In genomic region chr2:85184990-85185389, GRCh38 we compare ENCODE assay signal across 15 cellular contexts. TPM values are rescaled to one million over a fixed set of nuclear protein-coding genes. Genes with fewer than 3 reads are reported as not detected.
A peak's percentile ranks its signal among the peaks of the same experiment; 100 is the strongest.
DNase-seq lines count a peak whose midpoint lies in the region; ATAC-seq and TF ChIP-seq lines count a peak whose summit lies in the region.
"Had no signal": no experiment of that assay in that cellular context is flagged by ENCODE, and none has a peak within 500 bp of the region (broad histone marks: within the 10 kb centered on the region; RNA-seq: fewer than 3 reads in every experiment).

No MANE protein-coding gene starts in this region.

- TF ChIP-seq CTCF in WTC11 (IDR thresholded peaks at IDR 0.05) (no peak), nephron progenitor cell (IDR thresholded peaks at IDR 0.05) (no peak)

- peaks cover 25% of the 10 kb centered on the region for H3K4me1 ChIP-seq in iPS-20b (ENCODE audit: insufficient read depth, low read length)
- H3K4me1 ChIP-seq: BE2C had no signal

- H3K27me3 Mint-ChIP-seq in WTC11 (ENCODE audit: low read depth): no peaks in the 10 kb centered on the region
- peaks cover 2% of the 10 kb centered on the region for H3K27me3 Mint-ChIP-seq in nephron progenitor cell (ENCODE audit: low read depth, poor library complexity)
- H3K27me3 Mint-ChIP-seq in stimulated activated naive CD8-positive, alpha-beta T cell treated with anti-CD3 and anti-CD28 coated beads, Interleukin-15, amount 100 ng/mL, for 72 hours: peaks cover 1% of the 10 kb centered on the region
- H3K27me3 Mint-ChIP-seq: IgD-negative memory B cell had no signal

- no peaks in the 10 kb centered on the region for H3K27me3 ChIP-seq in iPS-20b (ENCODE audit: insufficient read depth, low read length)
- H3K27me3 ChIP-seq: BE2C had no signal

- DNase-seq in WTC11 (ENCODE audit: low spot score) (no peak), nephron progenitor cell (no peak), HCEC 1CT (no peak)
- no peak for DNase-seq in stimulated activated naive CD8-positive, alpha-beta T cell treated with anti-CD3 and anti-CD28 coated beads, Interleukin-15, amount 100 ng/mL, for 72 hours
- DNase-seq: BE2C; CD4-positive, alpha-beta memory T cell; DMS79; GOT3 had no signal

- ATAC-seq in WTC11 (no peak), GM21526 (IDR thresholded peaks at IDR 0.05; ENCODE audit: low FRiP score, unreplicated experiment) (no peak)
- ATAC-seq in stimulated activated naive CD8-positive, alpha-beta T cell treated with anti-CD3 and anti-CD28 coated beads, Interleukin-15, amount 100 ng/mL, for 72 hours: no peak
- ATAC-seq: A549, HCT116 had no signal

- H3K36me3 ChIP-seq in iPS-20b (ENCODE audit: insufficient read depth, low read depth, low read length): peaks cover 23% of the 10 kb centered on the region; the same call in 1 of the 2 replicates
- H3K36me3 ChIP-seq: BE2C had no signal

- H3K27ac Mint-ChIP-seq in WTC11 (peak overlapping the region; percentile 87), nephron progenitor cell (peak overlapping the region; percentile 73)
- H3K27ac Mint-ChIP-seq in stimulated activated naive CD8-positive, alpha-beta T cell treated with anti-CD3 and anti-CD28 coated beads, Interleukin-15, amount 100 ng/mL, for 72 hours: no peak overlapping the region
- H3K27ac Mint-ChIP-seq: CD4-positive, alpha-beta memory T cell; IgD-negative memory B cell had no signal

- H3K9me3 ChIP-seq in iPS-20b (ENCODE audit: insufficient read depth, low read depth, low read length): no peaks in the 10 kb centered on the region
- H3K9me3 ChIP-seq: A549, BE2C had no signal

- CTCF ChIA-PET in WTC11 (lab: Charles Lee): interaction anchor here (0.8 to 4.5 kb wide), 29 partner anchors 8 to 118 kb away, joined by 3 to 28 read pairs (median 8); partner anchors contain the start of gene TCF7L1

- H3K27ac ChIP-seq in iPS-20b (ENCODE audit: low read length): peak overlapping the region; percentile 28
- H3K27ac ChIP-seq: A549, C4-2B, HL-60 had no signal

- H3K9me3 Mint-ChIP-seq in WTC11 (0 out of 2 replicates have a peak, but pooled peaks cover 3% of the 10 kb centered on the region), nephron progenitor cell (no peaks in the 10 kb centered on the region)
- H3K9me3 Mint-ChIP-seq in stimulated activated naive CD8-positive, alpha-beta T cell treated with anti-CD3 and anti-CD28 coated beads, Interleukin-15, amount 100 ng/mL, for 72 hours: no peaks in the 10 kb centered on the region
- H3K9me3 Mint-ChIP-seq: CD4-positive, alpha-beta memory T cell had no signal

- H3K4me3 ChIP-seq in iPS-20b (ENCODE audit: low read length): no peak overlapping the region
- H3K4me3 ChIP-seq: A549 had no signal

- H3K4me1 Mint-ChIP-seq in WTC11: peaks cover 87% of the 10 kb centered on the region
- H3K4me1 Mint-ChIP-seq in nephron progenitor cell: peaks cover 67% of the 10 kb centered on the region
- H3K4me1 Mint-ChIP-seq in stimulated activated naive CD8-positive, alpha-beta T cell treated with anti-CD3 and anti-CD28 coated beads, Interleukin-15, amount 100 ng/mL, for 72 hours: no peaks in the 10 kb centered on the region
- H3K4me1 Mint-ChIP-seq: CD4-positive, alpha-beta memory T cell; IgD-negative memory B cell had no signal

- H3K4me3 Mint-ChIP-seq in WTC11: no peak overlapping the region
- H3K4me3 Mint-ChIP-seq in nephron progenitor cell: no peak overlapping the region
- H3K4me3 Mint-ChIP-seq in stimulated activated naive CD8-positive, alpha-beta T cell treated with anti-CD3 and anti-CD28 coated beads, Interleukin-15, amount 100 ng/mL, for 72 hours: no peak overlapping the region
- H3K4me3 Mint-ChIP-seq: CD4-positive, alpha-beta memory T cell had no signal

- H3K9ac ChIP-seq in iPS-20b (ENCODE audit: low read depth, low read length): no peak overlapping the region

- H3K36me3 Mint-ChIP-seq in WTC11 (peaks cover 12% of the 10 kb centered on the region), nephron progenitor cell (ENCODE audit: low read depth) (peaks cover 42% of the 10 kb centered on the region)
- H3K36me3 Mint-ChIP-seq: CD4-positive, alpha-beta memory T cell; IgD-negative memory B cell had no signal

- POLR2A ChIA-PET in WTC11 (lab: Charles Lee): interaction anchor here (0.9 kb wide), 1 partner anchor 13 kb away, joined by 4 read pairs; no protein-coding TSS in a partner anchor

TF ChIP-seq in WTC11, 78 proteins besides CTCF, POLR2A, EP300 and RAD21:
- no peak for TF ChIP-seq FOXP4 (CRISPR knock-in tag; IDR thresholded peaks at IDR 0.05)
- no peak for TF ChIP-seq TP53 (CRISPR knock-in tag; IDR thresholded peaks at IDR 0.05)
- TF ChIP-seq MLX (CRISPR knock-in tag; IDR thresholded peaks at IDR 0.05): no peak
- no peak for TF ChIP-seq ZNF317 (CRISPR knock-in tag; IDR thresholded peaks at IDR 0.05; ENCODE audit: borderline replicate concordance, low read depth)
- TF ChIP-seq ZNF423 (CRISPR knock-in tag; IDR thresholded peaks at IDR 0.05): no peak
- no peak for TF ChIP-seq NFE2L1 (CRISPR knock-in tag; IDR thresholded peaks at IDR 0.05)
TF ChIP-seq in WTC11: peak in this region for 0.

RNA-seq across cellular contexts. Expression of gene TCF7L1, which starts 51.8 kb away (rescaled TPM):
- 104 to 108 TPM (median 106 TPM) in 3 replicates for total RNA-seq in WTC11 (2021)
- total RNA-seq: CD4-positive, alpha-beta memory T cell had no signal

Comparison
In these comparisons a context has a peak if more than half of its experiments do, and no peak if none do; other contexts are left out.
1. H3K27ac Mint-ChIP-seq: peak in WTC11 (single experiment) and nephron progenitor cell (single experiment); none in stimulated activated naive CD8-positive, alpha-beta T cell treated with anti-CD3 and anti-CD28 coated beads, Interleukin-15, amount 100 ng/mL, for 72 hours (0 of 2).